In the genomic region with DNA sequence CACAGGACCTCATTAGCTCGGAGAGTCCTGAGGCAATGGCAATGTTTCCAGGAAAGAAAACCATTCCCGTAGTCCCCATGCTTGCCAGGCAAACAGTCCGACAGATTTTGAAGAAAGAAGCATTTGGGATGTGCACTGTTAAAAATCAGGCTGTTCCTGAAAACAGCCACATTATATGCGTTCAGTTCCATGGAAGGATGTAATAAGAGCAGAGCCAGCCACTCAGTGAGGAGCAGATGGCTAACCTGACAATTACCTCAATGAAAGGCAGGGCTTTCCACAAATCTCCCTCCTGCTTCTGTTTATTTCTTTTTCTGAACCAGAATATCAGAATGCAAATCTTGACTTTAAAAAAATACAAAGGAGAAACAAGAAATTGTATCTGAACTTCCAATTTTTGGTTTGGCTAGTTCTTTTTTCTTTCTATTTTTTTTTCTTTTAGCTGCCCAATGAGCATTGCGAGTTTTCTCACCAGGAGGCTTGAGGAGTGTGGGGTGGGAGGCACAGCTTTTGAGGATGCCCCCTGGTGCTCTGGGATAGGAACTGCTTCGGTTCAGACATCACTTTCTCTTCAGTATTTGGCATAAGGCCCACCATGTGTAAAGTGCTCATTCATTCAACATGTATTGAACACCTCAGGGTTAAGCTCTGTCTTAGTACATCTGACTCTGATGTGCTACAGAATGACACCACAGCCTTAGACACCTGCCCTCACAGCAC, we compare ENCODE assay signal across 8 cellular contexts.
A peak's percentile ranks its signal among the peaks of the same experiment; 100 is the strongest.
DNase-seq lines count a peak whose midpoint lies in the region; ATAC-seq, FAIRE-seq and TF ChIP-seq lines count a peak whose summit lies in the region.

No MANE protein-coding gene starts in this region.

- POLR2A ChIA-PET in PC-3 (lab: Charles Lee; ENCODE audit: unreplicated experiment): no interaction called here

- H3K9me3 ChIP-seq in PC-3 (ENCODE audit: low read length) (no peaks in the 10 kb centered on the region), smooth muscle cell (replicated peaks; ENCODE audit: low read depth) (no peaks in the 10 kb centered on the region)

- DNase-seq in ELR (ENCODE audit: low read depth) (peak; percentile 81), HPDE6-E6E7 (ENCODE audit: extremely low spot score) (peak; percentile 44), PC-3 (peak; percentile 76), activated T-helper 1 cell treated with Interleukin-2 at 50 U/mL for 16 hours (ENCODE audit: low read depth) (peak; percentile 15), frontal cortex (ENCODE audit: low spot score in 2 of 2) (peak; percentile 23 to 25), smooth muscle cell (lab: John Stamatoyannopoulos, UW; ENCODE audit: unreplicated experiment) (no peak), retina (no peak)

- H3K4me3 ChIP-seq in PC-3 (ENCODE audit: low read length) (no peak overlapping the region), smooth muscle cell (no peak overlapping the region)

- CTCF ChIA-PET in PC-3 (lab: Charles Lee): no interaction called here

- H4K20me1 ChIP-seq in PC-3 (ENCODE audit: low read length): no peaks in the 10 kb centered on the region
- H4K20me1 ChIP-seq in smooth muscle cell (ENCODE audit: low read depth): no peaks in the 10 kb centered on the region

- H3K9ac ChIP-seq in PC-3 (ENCODE audit: low read length) (no peak overlapping the region), smooth muscle cell (ENCODE audit: low read depth) (no peak overlapping the region)

- TF ChIP-seq CTCF in PC-3 (conservative IDR thresholded peaks at IDR 0.05; ENCODE audit: low read depth, low read length) (peak; percentile 62), smooth muscle cell (IDR thresholded peaks at IDR 0.05; ENCODE audit: borderline replicate concordance, insufficient read depth, poor library complexity, severe bottlenecking) (peak; percentile 43)

- FAIRE-seq in frontal cortex (lab: Jason Lieb, UNC): no peak

- no peaks in the 10 kb centered on the region for H3K9me2 ChIP-seq in PC-3 (replicated peaks; ENCODE audit: low read length)

- peak; percentile 95 for ATAC-seq in GM21526 (IDR thresholded peaks at IDR 0.05; ENCODE audit: low FRiP score, unreplicated experiment)
- peak; percentile 48; the same call in 1 of the 2 replicates for ATAC-seq in PC-3

- H3K79me2 ChIP-seq in PC-3 (ENCODE audit: low read length) (no peaks in the 10 kb centered on the region), smooth muscle cell (ENCODE audit: low read depth) (no peaks in the 10 kb centered on the region)

- no peak overlapping the region for H3K4me2 ChIP-seq in PC-3 (ENCODE audit: low read length)
- no peak overlapping the region for H3K4me2 ChIP-seq in smooth muscle cell

- H3K27me3 ChIP-seq in PC-3 (ENCODE audit: low read length) (no peaks in the 10 kb centered on the region), smooth muscle cell (ENCODE audit: low read depth) (no peaks in the 10 kb centered on the region)

- H3K36me3 ChIP-seq in PC-3 (ENCODE audit: low read depth, low read length) (no peaks in the 10 kb centered on the region), smooth muscle cell (ENCODE audit: low read depth) (no peaks in the 10 kb centered on the region)

- H3F3A ChIP-seq in PC-3 (ENCODE audit: low read length, unreplicated experiment): peaks cover 5% of the 10 kb centered on the region
- no peaks in the 10 kb centered on the region for H3F3A ChIP-seq in smooth muscle cell (ENCODE audit: low read depth)

- H2AFZ ChIP-seq in PC-3 (ENCODE audit: low read length) (no peak overlapping the region), smooth muscle cell (ENCODE audit: low read depth) (no peak overlapping the region)

- WGBS in smooth muscle cell (ENCODE audit: low lambda C conversion rate): 76% methylated on average over 6 of the region's 6 CpGs

- H3K27ac ChIP-seq in PC-3 (ENCODE audit: low read length) (no peak overlapping the region), smooth muscle cell (ENCODE audit: low read depth) (peak overlapping the region; percentile 95)

- intact Hi-C loops in PC-3 (cut with micrococcal nuclease): no loop called here

- H3K4me1 ChIP-seq in PC-3 (ENCODE audit: insufficient read depth, low read length) (peaks cover 23% of the 10 kb centered on the region), smooth muscle cell (ENCODE audit: low read depth) (peaks cover 22% of the 10 kb centered on the region)

- no TSS peak for BruUV-seq in PC-3 (replicated peaks; lab: Mats Ljungman, UMichigan)

Comparison
In these comparisons a context has a peak if more than half of its experiments do, and no peak if none do; other contexts are left out.
1. DNase-seq: peak in ELR (single experiment), HPDE6-E6E7 (single experiment), PC-3 (single experiment), activated T-helper 1 cell treated with Interleukin-2 at 50 U/mL for 16 hours (single experiment) and frontal cortex (2 of 2); none in smooth muscle cell (single experiment) and retina (single experiment).